Comparison of ENCODE assay signal across 1 cellular context in the genomic region with DNA sequence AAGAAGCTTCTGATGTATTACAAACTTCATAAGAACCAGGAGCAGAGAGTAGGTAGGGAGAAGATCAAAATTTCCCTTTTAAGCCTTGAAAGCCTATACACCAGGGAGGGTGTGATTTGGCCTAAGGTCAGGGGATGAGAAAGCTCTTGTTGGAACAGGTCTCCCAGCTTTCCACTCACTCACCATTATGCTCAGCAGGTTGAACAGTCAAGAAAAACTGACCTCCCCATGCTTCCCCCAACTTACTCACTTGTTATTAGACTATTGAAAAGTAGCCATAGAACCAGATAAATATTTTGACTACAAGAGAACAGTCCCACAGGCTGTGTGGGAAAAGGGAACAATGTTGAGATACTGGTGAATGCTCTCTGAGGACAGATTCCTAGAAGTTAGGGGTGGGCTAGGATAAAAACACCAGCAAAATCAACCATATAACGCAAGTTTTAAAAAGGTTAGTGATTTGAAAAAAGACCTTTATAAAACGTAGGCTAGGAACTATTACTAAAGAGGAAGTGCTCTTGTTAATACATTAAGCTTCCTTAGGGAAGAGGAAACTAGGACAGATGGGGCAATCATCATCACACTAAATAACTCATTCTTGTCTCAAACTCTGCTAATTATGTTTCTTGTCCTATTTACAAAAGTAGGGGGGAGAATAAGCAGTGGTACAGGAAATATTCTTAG.
TF ChIP-seq lines count a peak whose summit lies in the region.

No MANE protein-coding gene starts in this region.

TF ChIP-seq in HCT116, 20 proteins besides CTCF, POLR2A, EP300 and RAD21:
- TF ChIP-seq EZH2phosphoT487 (IDR thresholded peaks at IDR 0.05; ENCODE audit: borderline replicate concordance) (no peak), ZNF274 (IDR thresholded peaks at IDR 0.05; ENCODE audit: low read depth, low read length) (no peak), POLR2AphosphoS5 (IDR thresholded peaks at IDR 0.05; ENCODE audit: low read depth, low read length) (no peak)
